Comparison of ENCODE assay signal across 10 cellular contexts in the genomic region with DNA sequence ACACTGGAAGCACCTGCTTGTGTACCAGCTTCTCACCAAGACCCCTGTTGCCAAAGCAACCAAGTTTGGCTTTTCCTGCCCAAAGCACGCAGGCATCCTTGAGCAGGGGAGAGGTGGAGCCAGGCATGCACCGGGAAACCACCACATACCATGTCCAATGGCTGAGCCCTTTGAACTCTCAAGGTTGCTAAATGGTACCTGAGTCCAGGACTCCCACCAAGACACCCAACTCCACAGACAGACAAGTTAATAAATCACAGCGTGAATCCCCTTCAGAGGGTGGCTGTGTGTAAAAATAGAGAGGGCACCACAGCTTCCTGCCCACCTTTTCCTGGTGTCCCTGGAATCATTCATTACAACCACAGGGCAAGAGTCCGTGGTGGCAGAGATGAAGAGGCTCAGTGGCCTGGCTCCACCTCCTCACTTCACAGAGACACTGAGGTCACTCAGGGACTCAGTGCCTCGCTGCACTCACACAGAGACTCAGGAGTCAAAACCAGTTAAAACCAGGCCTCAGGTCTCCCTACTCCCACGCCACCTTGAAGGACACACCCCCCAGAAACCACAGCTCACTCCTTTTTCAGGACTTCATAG.
DNase-seq lines count a peak whose midpoint lies in the region; ATAC-seq, FAIRE-seq and TF ChIP-seq lines count a peak whose summit lies in the region.
"Had no signal": no experiment of that assay in that cellular context is flagged by ENCODE, and none has a peak within 500 bp of the region (broad histone marks: within the 10 kb centered on the region; RNA-seq: fewer than 3 reads in every experiment).

No MANE protein-coding gene starts in this region.

- H3K27me3 Mint-ChIP-seq in type B pancreatic cell: peaks cover 26% of the 10 kb centered on the region

- peaks cover 5% of the 10 kb centered on the region for H3K9me3 Mint-ChIP-seq in type B pancreatic cell

- H3K36me3 Mint-ChIP-seq in type B pancreatic cell: no peaks in the 10 kb centered on the region

- peaks cover 30% of the 10 kb centered on the region for H3K4me1 Mint-ChIP-seq in type B pancreatic cell (ENCODE audit: unreplicated experiment)

- peak; percentile 99 for FAIRE-seq in GM18507 (lab: Jason Lieb, UNC)
- FAIRE-seq: astrocyte had no signal

- peak; percentile 53 for ATAC-seq in GM19467 (IDR thresholded peaks at IDR 0.05; ENCODE audit: unreplicated experiment)
- ATAC-seq in HG03280 (IDR thresholded peaks at IDR 0.05; ENCODE audit: unreplicated experiment): peak; percentile 64

- no peak overlapping the region for H3K4me3 Mint-ChIP-seq in type B pancreatic cell

- H3K27ac Mint-ChIP-seq in type B pancreatic cell: no peak overlapping the region

- DNase-seq in GM18507 (ENCODE audit: extremely low spot score, insufficient read length, low read depth) (peak; percentile 63), kidney glomerular epithelial cell (lab: John Stamatoyannopoulos, UW) (peak; percentile 32), NCI-H1436 (lab: John Stamatoyannopoulos, UW) (no peak), type B pancreatic cell (ENCODE audit: extremely low spot score, unreplicated experiment) (no peak), NCI-H1092 (lab: John Stamatoyannopoulos, UW) (no peak), pons (ENCODE audit: low spot score) (no peak)
- DNase-seq: OCI-M1 had no signal

- no peak for TF ChIP-seq CTCF in type B pancreatic cell (conservative IDR thresholded peaks at IDR 0.05)

Comparison
In these comparisons a context has a peak if more than half of its experiments do, and no peak if none do; other contexts are left out.
1. DNase-seq: peak in GM18507 (single experiment) and kidney glomerular epithelial cell (single experiment); none in NCI-H1436 (single experiment), type B pancreatic cell (single experiment), NCI-H1092 (single experiment) and pons (single experiment).